28 cellular contexts compared by ENCODE assay signal in genomic region chr9:34346873-34347799, GRCh38. TPM values are rescaled to one million over a fixed set of nuclear protein-coding genes. Genes with fewer than 3 reads are reported as not detected.
A peak's percentile ranks its signal among the peaks of the same experiment; 100 is the strongest.
DNase-seq lines count a peak whose midpoint lies in the region; ATAC-seq, FAIRE-seq and TF ChIP-seq lines count a peak whose summit lies in the region.
"Had no signal": no experiment of that assay in that cellular context is flagged by ENCODE, and none has a peak within 500 bp of the region (broad histone marks: within the 10 kb centered on the region; RNA-seq: fewer than 3 reads in every experiment).

No MANE protein-coding gene starts in this region.

- H4K8ac ChIP-seq in H1 (ENCODE audit: extremely low read depth, insufficient read depth, low read length): no peak overlapping the region

- H3K9ac ChIP-seq in H1 (replicated peaks in 1 of 4; ENCODE audit: extremely low read depth in 1 of 4, low read depth in 3 of 4, low read length in 3 of 4) (no peak overlapping the region), muscle layer of colon (ENCODE audit: low read length) (no peak overlapping the region), stomach smooth muscle (ENCODE audit: low read length in 2 of 2) (no peak overlapping the region)
- H3K9ac ChIP-seq: GM23248 had no signal

- H3K23ac ChIP-seq in H1 (ENCODE audit: insufficient read length): no peak overlapping the region

- no peak for FAIRE-seq in H1 (lab: Jason Lieb, UNC)
- FAIRE-seq: frontal cortex had no signal

- H3K79me1 ChIP-seq in H1 (ENCODE audit: low read depth, low read length): no peaks in the 10 kb centered on the region

- H3K79me2 ChIP-seq in H1 (ENCODE audit: control insufficient read depth in 1 of 2, insufficient read depth in 2 of 2, low read length in 2 of 2): no peaks in the 10 kb centered on the region

- no peak overlapping the region for H4K91ac ChIP-seq in H1 (replicated peaks; ENCODE audit: insufficient read length, low read length)

- H3K4me1 ChIP-seq in ascending aorta (peaks cover 24 to 49% of the 10 kb centered on the region in 2 donors), H1 (replicated peaks in 1 of 4; ENCODE audit: control insufficient read depth in 3 of 4, insufficient read depth in 4 of 4, low read length in 3 of 4) (no peaks in the 10 kb centered on the region), muscle layer of colon (ENCODE audit: insufficient read depth, low read length) (peaks cover 51% of the 10 kb centered on the region), stomach smooth muscle (ENCODE audit: control insufficient read depth, insufficient read depth, low read length) (peaks cover 42% of the 10 kb centered on the region)

- H2AFZ ChIP-seq in H1 (ENCODE audit: low read length): no peak overlapping the region
- H2AFZ ChIP-seq: GM23248 had no signal

- peak overlapping the region; percentile 61; the same call in 1 of the 2 replicates for H2BK15ac ChIP-seq in H1 (ENCODE audit: low read length)

- H3K23me2 ChIP-seq in H1 (ENCODE audit: low read depth, low read length): no peaks in the 10 kb centered on the region

- intact Hi-C loops in ascending aorta (cut with DNase I): no loop called here

- no peak overlapping the region for H2AK5ac ChIP-seq in H1 (ENCODE audit: low read depth, low read length)

- POLR2A ChIA-PET in H1 (lab: Charles Lee; ENCODE audit: partially characterized antibody): interaction anchor here (0.7 to 2.4 kb wide), 4 partner anchors 9 to 29 kb away, joined by 3 to 11 read pairs (median 4); partner anchors contain the start of gene MYORG

- no peak overlapping the region for H3K4ac ChIP-seq in H1 (replicated peaks; ENCODE audit: insufficient read length, low read depth, low read length)

- no peak overlapping the region for H3K4me2 ChIP-seq in H1 (ENCODE audit: insufficient read depth in 1 of 2, low read depth in 2 of 2, low read length in 2 of 2)

- no peak for TF ChIP-seq RAD21 in H1 (IDR thresholded peaks at IDR 0.05 in 1 of 2, conservative IDR thresholded peaks at IDR 0.05 in 1 of 2; ENCODE audit: low read depth in 2 of 2, low read length in 2 of 2)

- H2BK20ac ChIP-seq in H1 (ENCODE audit: low read length): no peak overlapping the region

- DNase-seq in ascending aorta (ENCODE audit: low spot score in 2 of 2) (no peak), H1 (ENCODE audit: low read depth in 1 of 2, low spot score in 2 of 2) (no peak), 8988T (no peak), activated gamma-delta T cell (lab: John Stamatoyannopoulos, UW) (no peak)
- DNase-seq: activated CD4-positive, alpha-beta T cell treated with anti-CD3 and anti-CD28 coated beads, Interleukin-2, amount 50 U/mL, for 1 hour; activated CD4-positive, CD25-positive, alpha-beta regulatory T cell; activated T-cell treated with anti-CD3 and anti-CD28 coated beads, Interleukin-2, amount 50 U/mL, for 4 hours; DMS79 treated with DMSO at 0.1 percent for 48 hours; dorsolateral prefrontal cortex; GF-D8; GM23248; HFFc6; kidney glomerular epithelial cell; mucosa of descending colon; NCI-H1694; NCI-H2171; retina; RPMI8226; stimulated activated CD4-positive, alpha-beta T cell treated with anti-CD3 and anti-CD28 coated beads, Interleukin-2, amount 100 ng/mL, for 24 hours; T1000 had no signal

- H3K14ac ChIP-seq in H1 (ENCODE audit: insufficient read length): no peak overlapping the region

- no peak overlapping the region for H2BK12ac ChIP-seq in H1 (ENCODE audit: low read depth, low read length)

- H3K27ac ChIP-seq in ascending aorta (peak overlapping the region; percentile 67 to 83), H1 (ENCODE audit: low read depth, low read length) (no peak overlapping the region), muscle layer of colon (ENCODE audit: low read depth, low read length) (peak overlapping the region; percentile 52), stomach smooth muscle (ENCODE audit: low read length) (peak overlapping the region; percentile 89)
- H3K27ac ChIP-seq: C4-2B, GM23248, tibial nerve had no signal

- H3K9me3 ChIP-seq in ascending aorta: no peaks in the 10 kb centered on the region
- no peaks in the 10 kb centered on the region for H3K9me3 ChIP-seq in H1 (ENCODE audit: insufficient read depth in 2 of 2, low read depth in 1 of 2, low read length in 1 of 2)
- no peaks in the 10 kb centered on the region for H3K9me3 ChIP-seq in muscle layer of colon (ENCODE audit: low read length)
- H3K9me3 ChIP-seq in stomach smooth muscle (ENCODE audit: control insufficient read depth in 2 of 2, low read length in 2 of 2): no peaks in the 10 kb centered on the region
- H3K9me3 ChIP-seq: mucosa of descending colon, tibial nerve had no signal

- no peak overlapping the region for H4K5ac ChIP-seq in H1 (ENCODE audit: insufficient read length, low read depth, low read length)

- TF ChIP-seq CTCF in ascending aorta (IDR thresholded peaks at IDR 0.05) (no peak), H1 (IDR thresholded peaks at IDR 0.05; ENCODE audit: control extremely low read depth in 1 of 3, insufficient read depth in 1 of 3, low read depth in 1 of 3, low read length in 3 of 3) (no peak)

- no peak overlapping the region for H2BK120ac ChIP-seq in H1 (replicated peaks; ENCODE audit: low read depth, low read length)

- no peaks in the 10 kb centered on the region for H3K27me3 ChIP-seq in ascending aorta
- H3K27me3 ChIP-seq in H1 (replicated peaks in 1 of 4; ENCODE audit: control insufficient read depth in 3 of 4, extremely low read depth in 1 of 4, insufficient read depth in 3 of 4, low read length in 3 of 4): no peaks in the 10 kb centered on the region
- H3K27me3 ChIP-seq in muscle layer of colon (ENCODE audit: control insufficient read depth in 1 of 2, insufficient read depth in 2 of 2, low read length in 2 of 2): no peaks in the 10 kb centered on the region
- H3K27me3 ChIP-seq in stomach smooth muscle (ENCODE audit: control insufficient read depth in 1 of 2, insufficient read depth in 2 of 2, low read length in 2 of 2): no peaks in the 10 kb centered on the region
- H3K27me3 ChIP-seq: dorsolateral prefrontal cortex, tibial nerve had no signal

- CTCF ChIA-PET in H1 (lab: Charles Lee; ENCODE audit: partially characterized antibody): interaction anchor here (0.6 to 7.8 kb wide), 9 partner anchors 8 to 95 kb away, joined by 3 to 56 read pairs (median 4); partner anchors contain the start of gene MYORG

- TF ChIP-seq POLR2A in H1 (IDR thresholded peaks at IDR 0.05; ENCODE audit: control extremely low read depth in 1 of 2, low read depth in 2 of 2, low read length in 2 of 2): no peak

- H2BK5ac ChIP-seq in H1 (ENCODE audit: low read depth, low read length): no peak overlapping the region

- WGBS in H1 (ENCODE audit: extremely low coverage in 1 of 2, insufficient coverage in 1 of 2, insufficient read length in 1 of 2, insufficient replicate concordance in 2 of 2, low coverage in 1 of 2, low lambda C conversion rate in 2 of 2, missing lambda C conversion rate in 1 of 2), 2 experiments: 88% methylated on average over 11 of the region's 15 CpGs; no CpG with 5 or more reads in 1 of the 2 experiments

- ATAC-seq in GM18498 (IDR thresholded peaks at IDR 0.05; ENCODE audit: unreplicated experiment): no peak
- ATAC-seq: activated T-cell treated with anti-CD3 and anti-CD28 coated beads, Interleukin-2, amount 50 U/mL, for 4 hours; mucosa of descending colon; natural killer cell treated with Interleukin-12 subunit alpha and Interleukin-12 subunit beta and Interleukin-15 and Interleukin-18, amount 100 ng/mL, for 72 hours had no signal

- H4K20me1 ChIP-seq in H1 (replicated peaks in 1 of 2; ENCODE audit: control insufficient read depth in 1 of 2, insufficient read depth in 2 of 2, low read length in 2 of 2): no peaks in the 10 kb centered on the region

- H3K56ac ChIP-seq in H1 (replicated peaks; ENCODE audit: insufficient read length, low read depth, low read length): no peak overlapping the region

- no peak for TF ChIP-seq EP300 in H1 (IDR thresholded peaks at IDR 0.05; ENCODE audit: borderline replicate concordance in 1 of 2, low read depth in 2 of 2, low read length in 2 of 2)

- H3K36me3 ChIP-seq in ascending aorta (no peaks in the 10 kb centered on the region), H1 (ENCODE audit: control insufficient read depth in 2 of 4, insufficient read depth in 4 of 4, low read length in 3 of 4) (peaks cover 0 to 3% (median 0%) of the 10 kb centered on the region in 4 experiments; a peak in 2 of 8 replicates), muscle layer of colon (ENCODE audit: insufficient read depth, low read length) (no peaks in the 10 kb centered on the region), stomach smooth muscle (ENCODE audit: control insufficient read depth in 2 of 2, insufficient read depth in 2 of 2, low read length in 2 of 2) (peaks cover 0 to 2% of the 10 kb centered on the region in 2 donors)

- no peak overlapping the region for H3K18ac ChIP-seq in H1 (ENCODE audit: extremely low read depth, low read length)

- H3K4me3 ChIP-seq in ascending aorta (no peak overlapping the region), H1 (ENCODE audit: extremely low read depth in 1 of 4, insufficient read depth in 2 of 4, low read depth in 3 of 4, low read length in 4 of 4) (no peak overlapping the region), muscle layer of colon (ENCODE audit: low read depth in 1 of 2, low read length in 2 of 2) (no peak overlapping the region), stomach smooth muscle (ENCODE audit: low read length in 2 of 2) (no peak overlapping the region)
- H3K4me3 ChIP-seq: dorsolateral prefrontal cortex, GM23248, lung, mucosa of descending colon, tibial nerve had no signal

RNA-seq across cellular contexts. Expression of gene NUDT2, which starts 17.8 kb away (rescaled TPM):
- total RNA-seq in ascending aorta: not detected
- total RNA-seq in H1 (2021; fragmentation: NEBNext Ultra II Directional; extraction: Animal tissue kit (Norgen Biotek cat#: 25700)): 16.7 and 18.1 TPM in 2 replicates
- polyA plus RNA-seq in H1 (2011; rRNA removed): 16.2 and 23.7 TPM in 2 replicates
- 28.9 TPM for polyA plus RNA-seq in H1 (2011; cell fraction: cytosol; rRNA removed)
- 11.2 TPM for polyA plus RNA-seq in H1 (2011; cell fraction: nucleus; rRNA removed)
- polyA plus RNA-seq in H1 (2012, experiment 1 of 2): 20.2 to 25.1 TPM (median 22.6 TPM) in 4 replicates
- 13.5 TPM for polyA plus RNA-seq in H1 (2012, experiment 2 of 2)
- 11.1 TPM for polyA plus RNA-seq in H1 (2013, experiment 1 of 2)
- polyA plus RNA-seq in H1 (2013, experiment 2 of 2): 11.6 TPM
- polyA minus RNA-seq in H1 (2011; rRNA and poly(A)+ RNA removed): 9.5 and 13.0 TPM in 2 replicates
- polyA minus RNA-seq in H1 (2011; cell fraction: cytosol; rRNA and poly(A)+ RNA removed): 4.2 TPM
- polyA minus RNA-seq in H1 (2011; cell fraction: nucleus; rRNA and poly(A)+ RNA removed): 4.0 TPM

RNA-seq across cellular contexts. Expression of gene KIF24, which starts 18.1 kb away (rescaled TPM):
- total RNA-seq in ascending aorta: 0.21 TPM
- total RNA-seq in H1 (2021; fragmentation: NEBNext Ultra II Directional; extraction: Animal tissue kit (Norgen Biotek cat#: 25700)): 3.9 and 4.5 TPM in 2 replicates
- 2.3 and 2.7 TPM in 2 replicates for polyA plus RNA-seq in H1 (2011; rRNA removed)
- polyA plus RNA-seq in H1 (2011; cell fraction: cytosol; rRNA removed): 2.6 TPM
- 5.1 TPM for polyA plus RNA-seq in H1 (2011; cell fraction: nucleus; rRNA removed)
- polyA plus RNA-seq in H1 (2012, experiment 1 of 2): 2.6 to 3.1 TPM (median 2.8 TPM) in 4 replicates
- polyA plus RNA-seq in H1 (2012, experiment 2 of 2): 0.56 TPM
- 1.8 TPM for polyA plus RNA-seq in H1 (2013, experiment 1 of 2)
- polyA plus RNA-seq in H1 (2013, experiment 2 of 2): 1.7 TPM
- 8.9 and 10.7 TPM in 2 replicates for polyA minus RNA-seq in H1 (2011; rRNA and poly(A)+ RNA removed)
- 4.2 TPM for polyA minus RNA-seq in H1 (2011; cell fraction: cytosol; rRNA and poly(A)+ RNA removed)
- polyA minus RNA-seq in H1 (2011; cell fraction: nucleus; rRNA and poly(A)+ RNA removed): 7.3 TPM

RNA-seq across cellular contexts. Expression of gene MYORG, which starts 29.6 kb away (rescaled TPM):
- 11.0 TPM for total RNA-seq in ascending aorta
- total RNA-seq in H1 (2021; fragmentation: NEBNext Ultra II Directional; extraction: Animal tissue kit (Norgen Biotek cat#: 25700)): 5.0 and 5.9 TPM in 2 replicates
- 1.2 and 1.4 TPM in 2 replicates for polyA plus RNA-seq in H1 (2011; rRNA removed)
- 1.2 TPM for polyA plus RNA-seq in H1 (2011; cell fraction: cytosol; rRNA removed)
- 1.3 TPM for polyA plus RNA-seq in H1 (2011; cell fraction: nucleus; rRNA removed)
- 3.0 to 3.5 TPM (median 3.2 TPM) in 4 replicates for polyA plus RNA-seq in H1 (2012, experiment 1 of 2)
- 2.7 TPM for polyA plus RNA-seq in H1 (2012, experiment 2 of 2)
- polyA plus RNA-seq in H1 (2013, experiment 1 of 2): 6.7 TPM
- 7.2 TPM for polyA plus RNA-seq in H1 (2013, experiment 2 of 2)
- 1.2 and 1.8 TPM in 2 replicates for polyA minus RNA-seq in H1 (2011; rRNA and poly(A)+ RNA removed)
- polyA minus RNA-seq in H1 (2011; cell fraction: cytosol; rRNA and poly(A)+ RNA removed): 2.1 TPM
- 1.2 TPM for polyA minus RNA-seq in H1 (2011; cell fraction: nucleus; rRNA and poly(A)+ RNA removed)

Comparison
In these comparisons a context has a peak if more than half of its experiments do, and no peak if none do; other contexts are left out.
1. RNA of gene NUDT2, which starts 17.8 kb away (total RNA-seq): 16.7 to 18.1 TPM in H1; not detected in ascending aorta (single experiment); every median in the first group is over 10 times any median in the second.